Comparison of ENCODE assay signal across 26 cellular contexts in genomic region chr12:29546000-29546399, GRCh38. TPM values are rescaled to one million over a fixed set of nuclear protein-coding genes. Genes with fewer than 3 reads are reported as not detected.
DNase-seq lines count a peak whose midpoint lies in the region; ATAC-seq and TF ChIP-seq lines count a peak whose summit lies in the region.
"Had no signal": no experiment of that assay in that cellular context is flagged by ENCODE, and none has a peak within 500 bp of the region (broad histone marks: within the 10 kb centered on the region; RNA-seq: fewer than 3 reads in every experiment).

No MANE protein-coding gene starts in this region.

- ATAC-seq in HG03108 (IDR thresholded peaks at IDR 0.05; ENCODE audit: unreplicated experiment) (no peak), GM19467 (IDR thresholded peaks at IDR 0.05; ENCODE audit: unreplicated experiment) (no peak)
- ATAC-seq: HepG2; stimulated activated naive B cell treated with anti-CD40 and anti-IgM and Interleukin-4, amounts not matched to agents 10 μg/mL and 1 μg/mL and 100 μg/mL, for 72 hours had no signal

- H3K36me3 Mint-ChIP-seq in endodermal cell (ENCODE audit: low read depth), result peaks cover 17% of the 10 kb centered on the region
- H3K36me3 Mint-ChIP-seq: mesothelial cell of epicardium; stimulated activated naive B cell treated with anti-CD40 and anti-IgM and Interleukin-4, amounts not matched to agents 10 μg/mL and 1 μg/mL and 100 μg/mL, for 72 hours had no signal

- intact Hi-C loops in uterus (cut with DNase I; ENCODE audit: low total_unique reads), result no loop called here

- no peaks in the 10 kb centered on the region for H3K4me1 ChIP-seq in endodermal cell (ENCODE audit: control insufficient read depth, insufficient read depth, low read length)
- H3K4me1 ChIP-seq in uterus, result no peaks in the 10 kb centered on the region
- H3K4me1 ChIP-seq: ascending aorta had no signal

- no peak overlapping the region for H3K4me3 Mint-ChIP-seq in endodermal cell
- H3K4me3 Mint-ChIP-seq: activated B cell treated with CpG ODN at 0.5 μM for 24 hours; activated CD4-positive, alpha-beta memory T cell treated with anti-CD3 and anti-CD28 coated beads, Interleukin-2, amount 10 ng/mL, durations not matched to agents 7 days and 5 days; activated naive CD4-positive, alpha-beta T cell treated with anti-CD3 and anti-CD28 coated beads for 36 hours; activated T-cell treated with anti-CD3 and anti-CD28 coated beads, Interleukin-2, amount 50 U/mL, for 24 hours; mesothelial cell of epicardium; stimulated activated naive B cell treated with anti-CD40 and anti-IgM and Interleukin-4, amounts not matched to agents 10 μg/mL and 1 μg/mL and 100 μg/mL, for 72 hours had no signal

- H3K9me3 ChIP-seq in MG63 (no peaks in the 10 kb centered on the region), endodermal cell (ENCODE audit: control insufficient read depth, low read length) (no peaks in the 10 kb centered on the region), uterus (no peaks in the 10 kb centered on the region)
- H3K9me3 ChIP-seq: ascending aorta, SJSA1, thoracic aorta had no signal

- H3K27ac Mint-ChIP-seq in endodermal cell, result peak overlapping the region; percentile 57
- H3K27ac Mint-ChIP-seq: activated B cell treated with CpG ODN at 0.5 μM for 24 hours; activated CD4-positive, alpha-beta memory T cell treated with anti-CD3 and anti-CD28 coated beads, Interleukin-2, amount 10 ng/mL, durations not matched to agents 7 days and 5 days; activated naive CD4-positive, alpha-beta T cell treated with anti-CD3 and anti-CD28 coated beads for 36 hours; activated T-cell treated with anti-CD3 and anti-CD28 coated beads, Interleukin-2, amount 50 U/mL, for 24 hours; mesothelial cell of epicardium; stimulated activated naive B cell treated with anti-CD40 and anti-IgM and Interleukin-4, amounts not matched to agents 10 μg/mL and 1 μg/mL and 100 μg/mL, for 72 hours had no signal

- H3K9ac ChIP-seq in endodermal cell (ENCODE audit: extremely low read depth, low read length, poor library complexity, severe bottlenecking), result no peak overlapping the region

- no peak overlapping the region for H3K27ac ChIP-seq in endodermal cell (ENCODE audit: low read depth, low read length)
- H3K27ac ChIP-seq in uterus, result peak overlapping the region; percentile 9 to 38
- H3K27ac ChIP-seq: ascending aorta, SJSA1, thoracic aorta had no signal

- peaks cover 6% of the 10 kb centered on the region for H3K9me3 Mint-ChIP-seq in endodermal cell
- H3K9me3 Mint-ChIP-seq: activated B cell treated with CpG ODN at 0.5 μM for 24 hours; activated CD4-positive, alpha-beta memory T cell treated with anti-CD3 and anti-CD28 coated beads, Interleukin-2, amount 10 ng/mL, durations not matched to agents 7 days and 5 days; activated naive CD4-positive, alpha-beta T cell treated with anti-CD3 and anti-CD28 coated beads for 36 hours; activated T-cell treated with anti-CD3 and anti-CD28 coated beads, Interleukin-2, amount 50 U/mL, for 24 hours; mesothelial cell of epicardium; stimulated activated naive B cell treated with anti-CD40 and anti-IgM and Interleukin-4, amounts not matched to agents 10 μg/mL and 1 μg/mL and 100 μg/mL, for 72 hours had no signal

- TF ChIP-seq CTCF in endodermal cell (conservative IDR thresholded peaks at IDR 0.05), result peak; percentile 38
- TF ChIP-seq CTCF in uterus (IDR thresholded peaks at IDR 0.05), result no peak

- H3K4me1 Mint-ChIP-seq in endodermal cell, result peaks cover 33% of the 10 kb centered on the region
- H3K4me1 Mint-ChIP-seq: activated B cell treated with CpG ODN at 0.5 μM for 24 hours; activated CD4-positive, alpha-beta memory T cell treated with anti-CD3 and anti-CD28 coated beads, Interleukin-2, amount 10 ng/mL, durations not matched to agents 7 days and 5 days; stimulated activated naive B cell treated with anti-CD40 and anti-IgM and Interleukin-4, amounts not matched to agents 10 μg/mL and 1 μg/mL and 100 μg/mL, for 72 hours had no signal

- WGBS in endodermal cell (ENCODE audit: insufficient coverage in 1 of 2, insufficient read length in 1 of 2), 2 experiments, result 90 to 100% methylated on average over 1 to 2 of the region's 2 CpGs

- no peaks in the 10 kb centered on the region for H3K27me3 ChIP-seq in MG63
- no peaks in the 10 kb centered on the region for H3K27me3 ChIP-seq in endodermal cell (ENCODE audit: control insufficient read depth, insufficient read depth, low read length, poor library complexity, severe bottlenecking)
- H3K27me3 ChIP-seq in uterus, result no peaks in the 10 kb centered on the region
- H3K27me3 ChIP-seq: ascending aorta had no signal

- no peak for TF ChIP-seq POLR2A in uterus (IDR thresholded peaks at IDR 0.05)

- H3K36me3 ChIP-seq in MG63 (no peaks in the 10 kb centered on the region), endodermal cell (ENCODE audit: control insufficient read depth, insufficient read depth, low read length) (peaks cover 6% of the 10 kb centered on the region), uterus (no peaks in the 10 kb centered on the region)
- H3K36me3 ChIP-seq: ascending aorta, SJSA1, thoracic aorta had no signal

- DNase-seq in MG63, result peak; percentile 59
- peak; percentile 55 for DNase-seq in endodermal cell
- DNase-seq in myocyte (ENCODE audit: low read depth), result peak; percentile 94
- no peak for DNase-seq in uterus
- no peak for DNase-seq in HK-2 (ENCODE audit: unreplicated experiment)
- DNase-seq: activated B cell treated with CpG ODN at 0.5 μM for 24 hours; activated CD4-positive, alpha-beta memory T cell treated with anti-CD3 and anti-CD28 coated beads, Interleukin-2, amount 10 ng/mL, durations not matched to agents 7 days and 5 days; activated naive CD4-positive, alpha-beta T cell treated with anti-CD3 and anti-CD28 coated beads for 36 hours; activated T-cell treated with anti-CD3 and anti-CD28 coated beads, Interleukin-2, amount 50 U/mL, for 24 hours; Calu3; hypothalamus; NCI-H1694; NCI-H226; NCI-H82; PC-3; stimulated activated naive B cell treated with anti-CD40 and anti-IgM and Interleukin-4, amounts not matched to agents 10 μg/mL and 1 μg/mL and 100 μg/mL, for 72 hours; T-helper 2 cell had no signal

- no peaks in the 10 kb centered on the region for H3K27me3 Mint-ChIP-seq in endodermal cell (ENCODE audit: insufficient read depth)
- H3K27me3 Mint-ChIP-seq: activated CD4-positive, alpha-beta memory T cell treated with anti-CD3 and anti-CD28 coated beads, Interleukin-2, amount 10 ng/mL, durations not matched to agents 7 days and 5 days had no signal

- H3K4me3 ChIP-seq in MG63, result no peak overlapping the region
- H3K4me3 ChIP-seq in endodermal cell (ENCODE audit: low read length), result no peak overlapping the region
- H3K4me3 ChIP-seq in uterus, result no peak overlapping the region
- H3K4me3 ChIP-seq: ascending aorta, SJSA1, thoracic aorta had no signal

RNA-seq across cellular contexts. Expression of gene OVCH1, which starts 48.5 kb away (rescaled TPM):
- not detected in 2 replicates for total RNA-seq in MG63 (2014; rRNA removed; shearing (Covaris generic); ENCODE audit: low replicate concordance)
- total RNA-seq in endodermal cell (under 1 TPM; 0.13 to 0.73 TPM), myocyte (0.10 and 0.64 TPM in 2 replicates), uterus (1 to 10 TPM in 1 of 4 donors, under 1 TPM in 1, not detected in 2; 0.35 to 1.0 TPM)
- polyA plus RNA-seq in endodermal cell (2013, experiment 1 of 2), result not detected
- polyA plus RNA-seq in endodermal cell (2013, experiment 2 of 2), result not detected
- polyA plus RNA-seq in myocyte (2012), result 0.06 TPM
- total RNA-seq: activated B cell treated with CpG ODN at 0.5 μM for 24 hours; activated CD4-positive, alpha-beta memory T cell treated with anti-CD3 and anti-CD28 coated beads, Interleukin-2, amount 10 ng/mL, durations not matched to agents 7 days and 5 days; activated naive CD4-positive, alpha-beta T cell treated with anti-CD3 and anti-CD28 coated beads for 36 hours; Calu3; HepG2; kidney epithelial cell; mesothelial cell of epicardium; PC-3; renal cortical epithelial cell; SJSA1 had no signal
- polyA plus RNA-seq: HepG2 had no signal

Comparison
In these comparisons a context has a peak if more than half of its experiments do, and no peak if none do; other contexts are left out.
1. DNase-seq: peak in MG63 (single experiment), endodermal cell (single experiment) and myocyte (single experiment); none in uterus (0 of 2) and HK-2 (single experiment).